ENCODE assay signal across 1 cellular context in the genomic region with DNA sequence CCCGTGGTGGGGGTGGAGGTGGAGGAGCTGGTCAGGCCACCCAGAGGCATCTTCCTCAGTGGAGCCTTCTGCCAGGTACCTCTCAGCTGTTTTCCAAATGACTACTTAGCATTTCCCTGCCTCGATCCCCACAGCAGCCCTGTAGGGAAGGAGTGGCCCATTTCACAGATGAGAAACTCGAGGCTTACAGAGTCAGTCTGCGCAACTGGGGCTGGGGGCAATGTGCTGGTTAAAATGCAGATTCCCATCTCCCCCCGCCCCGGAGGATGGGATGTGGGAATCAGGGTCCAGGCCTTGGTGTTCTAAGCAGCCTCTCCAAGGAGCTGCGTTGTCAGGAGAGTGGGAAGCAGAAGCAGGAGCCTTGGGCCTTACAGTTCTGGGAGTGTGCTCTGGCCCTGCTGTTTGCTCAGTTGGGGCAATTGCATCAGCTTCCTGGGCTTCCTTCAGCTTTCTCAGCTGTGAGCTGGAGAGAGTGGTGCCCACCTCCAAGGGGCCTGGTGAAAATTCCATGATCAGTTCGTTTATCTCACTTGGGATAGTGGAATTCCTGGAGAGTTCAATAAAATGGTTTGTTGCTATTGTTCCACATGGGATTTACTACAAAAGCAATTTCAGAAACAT.
A peak's percentile ranks its signal among the peaks of the same experiment; 100 is the strongest.
TF ChIP-seq lines count a peak whose summit lies in the region.

No MANE protein-coding gene starts in this region.

TF ChIP-seq in K562, 482 proteins besides CTCF, POLR2A, EP300 and RAD21 (continued from another document):
- TF ChIP-seq, protein P1, sequence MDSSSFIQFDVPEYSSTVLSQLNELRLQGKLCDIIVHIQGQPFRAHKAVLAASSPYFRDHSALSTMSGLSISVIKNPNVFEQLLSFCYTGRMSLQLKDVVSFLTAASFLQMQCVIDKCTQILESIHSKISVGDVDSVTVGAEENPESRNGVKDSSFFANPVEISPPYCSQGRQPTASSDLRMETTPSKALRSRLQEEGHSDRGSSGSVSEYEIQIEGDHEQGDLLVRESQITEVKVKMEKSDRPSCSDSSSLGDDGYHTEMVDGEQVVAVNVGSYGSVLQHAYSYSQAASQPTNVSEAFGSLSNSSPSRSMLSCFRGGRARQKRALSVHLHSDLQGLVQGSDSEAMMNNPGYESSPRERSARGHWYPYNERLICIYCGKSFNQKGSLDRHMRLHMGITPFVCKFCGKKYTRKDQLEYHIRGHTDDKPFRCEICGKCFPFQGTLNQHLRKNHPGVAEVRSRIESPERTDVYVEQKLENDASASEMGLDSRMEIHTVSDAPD (CRISPR knock-in tag; IDR thresholded peaks at IDR 0.05): no peak
- no peak for TF ChIP-seq FOS (IDR thresholded peaks at IDR 0.05; ENCODE audit: extremely low read depth, insufficient read length)
- TF ChIP-seq HDAC2 (IDR thresholded peaks at IDR 0.05): peak; percentile 36; the same call in 1 of the 2 replicates
- TF ChIP-seq KDM1A (IDR thresholded peaks at IDR 0.05): peak in 1 of 2 experiments; percentile 43; a peak in 1 of 4 replicates
- TF ChIP-seq FOXK2 (conservative IDR thresholded peaks at IDR 0.05 in 1 of 2, IDR thresholded peaks at IDR 0.05 in 1 of 2; ENCODE audit: low read depth in 2 of 2): no peak
- 0 out of 2 replicates have a peak, but pooled peaks have one; percentile 23 for TF ChIP-seq CEBPG (CRISPR knock-in tag; IDR thresholded peaks at IDR 0.05)
- TF ChIP-seq CEBPG (tag; conservative IDR thresholded peaks at IDR 0.05 in 1 of 2, IDR thresholded peaks at IDR 0.05 in 1 of 2): peak; percentile 33 to 77; a peak in 3 of 4 replicates
- TF ChIP-seq, protein P2, sequence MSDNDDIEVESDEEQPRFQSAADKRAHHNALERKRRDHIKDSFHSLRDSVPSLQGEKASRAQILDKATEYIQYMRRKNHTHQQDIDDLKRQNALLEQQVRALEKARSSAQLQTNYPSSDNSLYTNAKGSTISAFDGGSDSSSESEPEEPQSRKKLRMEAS (CRISPR knock-in tag; IDR thresholded peaks at IDR 0.05): no peak
- TF ChIP-seq, protein P3, sequence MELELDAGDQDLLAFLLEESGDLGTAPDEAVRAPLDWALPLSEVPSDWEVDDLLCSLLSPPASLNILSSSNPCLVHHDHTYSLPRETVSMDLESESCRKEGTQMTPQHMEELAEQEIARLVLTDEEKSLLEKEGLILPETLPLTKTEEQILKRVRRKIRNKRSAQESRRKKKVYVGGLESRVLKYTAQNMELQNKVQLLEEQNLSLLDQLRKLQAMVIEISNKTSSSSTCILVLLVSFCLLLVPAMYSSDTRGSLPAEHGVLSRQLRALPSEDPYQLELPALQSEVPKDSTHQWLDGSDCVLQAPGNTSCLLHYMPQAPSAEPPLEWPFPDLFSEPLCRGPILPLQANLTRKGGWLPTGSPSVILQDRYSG (tag; conservative IDR thresholded peaks at IDR 0.05; ENCODE audit: low read depth): no peak
- peak; percentile 70 for TF ChIP-seq BCOR (IDR thresholded peaks at IDR 0.05)
- TF ChIP-seq RFX7 (CRISPR knock-in tag; IDR thresholded peaks at IDR 0.05): no peak
- no peak for TF ChIP-seq TCF3 (CRISPR knock-in tag; IDR thresholded peaks at IDR 0.05)
- TF ChIP-seq TARDBP (IDR thresholded peaks at IDR 0.05): no peak
- no peak for TF ChIP-seq GABPA (tag; conservative IDR thresholded peaks at IDR 0.05; ENCODE audit: low read depth)
- 0 out of 2 replicates have a peak, but pooled peaks have one; percentile 9 for TF ChIP-seq L3MBTL2 (IDR thresholded peaks at IDR 0.05)
- no peak for TF ChIP-seq POLR3A (IDR thresholded peaks at IDR 0.05; ENCODE audit: borderline replicate concordance, extremely low read depth, insufficient read depth, insufficient read length)
- no peak for TF ChIP-seq KLF16 (IDR thresholded peaks at IDR 0.05)
- no peak for TF ChIP-seq ATF7 (IDR thresholded peaks at IDR 0.05)
- TF ChIP-seq, protein P4, sequence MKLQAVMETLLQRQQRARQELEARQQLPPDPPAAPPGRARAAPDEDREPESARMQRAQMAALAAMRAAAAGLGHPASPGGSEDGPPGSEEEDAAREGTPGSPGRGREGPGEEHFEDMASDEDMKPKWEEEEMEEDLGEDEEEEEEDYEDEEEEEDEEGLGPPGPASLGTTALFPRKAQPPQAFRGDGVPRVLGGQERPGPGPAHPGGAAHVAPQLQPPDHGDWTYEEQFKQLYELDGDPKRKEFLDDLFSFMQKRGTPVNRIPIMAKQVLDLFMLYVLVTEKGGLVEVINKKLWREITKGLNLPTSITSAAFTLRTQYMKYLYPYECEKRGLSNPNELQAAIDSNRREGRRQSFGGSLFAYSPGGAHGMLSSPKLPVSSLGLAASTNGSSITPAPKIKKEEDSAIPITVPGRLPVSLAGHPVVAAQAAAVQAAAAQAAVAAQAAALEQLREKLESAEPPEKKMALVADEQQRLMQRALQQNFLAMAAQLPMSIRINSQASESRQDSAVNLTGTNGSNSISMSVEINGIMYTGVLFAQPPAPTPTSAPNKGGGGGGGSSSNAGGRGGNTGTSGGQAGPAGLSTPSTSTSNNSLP (IDR thresholded peaks at IDR 0.05; ENCODE audit: borderline replicate concordance, low read depth, low read length): no peak
- no peak for TF ChIP-seq MTA1 (IDR thresholded peaks at IDR 0.05; ENCODE audit: borderline replicate concordance)
- TF ChIP-seq ZBTB1 (CRISPR knock-in tag; IDR thresholded peaks at IDR 0.05; ENCODE audit: borderline replicate concordance, low read depth): no peak
- peak; percentile 71 for TF ChIP-seq RBM25 (IDR thresholded peaks at IDR 0.05; ENCODE audit: low read depth, low read length, severe bottlenecking)
- no peak for TF ChIP-seq FOXJ3 (CRISPR knock-in tag; IDR thresholded peaks at IDR 0.05)
- TF ChIP-seq ZNF134 (CRISPR knock-in tag; conservative IDR thresholded peaks at IDR 0.05): no peak
- TF ChIP-seq, protein P5, sequence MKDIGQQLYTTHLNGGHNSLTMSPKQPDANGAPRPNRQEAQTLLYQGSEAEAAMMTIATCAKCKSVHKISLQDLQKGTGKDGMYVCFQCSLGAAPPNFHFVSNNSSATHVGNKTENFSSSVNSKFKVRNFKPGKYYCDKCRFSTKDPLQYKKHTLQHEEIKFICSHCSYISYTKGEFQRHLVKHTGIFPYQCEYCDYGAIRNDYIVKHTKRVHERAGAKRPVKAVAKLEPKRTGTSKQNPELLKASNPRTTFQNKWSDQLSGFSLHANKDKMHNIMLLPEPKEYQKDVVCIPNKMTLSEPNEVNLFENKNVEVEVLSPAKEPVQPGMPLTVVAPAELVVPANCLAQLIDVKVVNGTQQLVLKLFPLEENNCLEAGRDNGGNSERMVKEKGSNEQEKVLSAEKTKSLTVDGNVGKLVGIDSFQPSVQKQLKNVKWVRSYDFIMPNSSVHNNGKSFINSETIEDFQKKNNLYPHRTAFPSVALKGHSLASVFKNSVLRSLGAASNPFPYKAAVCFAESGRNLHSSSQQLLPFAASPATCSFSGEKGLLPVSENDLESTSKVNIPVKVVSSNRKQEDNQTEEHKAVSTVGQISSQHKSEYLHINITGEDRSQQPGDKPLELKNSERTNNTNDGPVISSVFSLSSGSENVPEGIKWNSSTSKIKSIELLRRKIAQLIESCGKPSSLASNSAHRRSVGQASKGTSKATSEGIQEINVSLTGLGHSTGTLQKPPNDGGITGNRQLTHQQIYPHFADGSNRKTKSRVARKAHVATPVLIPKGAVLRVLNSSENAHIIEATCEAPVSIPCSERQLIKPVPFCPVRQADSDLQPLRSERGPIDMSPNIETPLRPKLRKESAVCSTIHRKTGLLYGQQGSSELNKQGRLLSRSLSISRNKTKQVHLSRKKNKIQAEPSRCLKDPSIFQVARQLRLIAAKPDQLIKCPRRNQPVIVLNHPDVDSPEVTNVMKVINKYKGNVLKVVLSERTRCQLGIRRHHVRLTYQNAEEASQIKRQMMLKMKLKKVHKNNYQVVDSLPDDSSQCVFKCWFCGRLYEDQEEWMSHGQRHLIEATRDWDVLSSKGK (CRISPR knock-in tag; IDR thresholded peaks at IDR 0.05): no peak
- no peak for TF ChIP-seq BHLHE40 (IDR thresholded peaks at IDR 0.05; ENCODE audit: low read length)
- no peak for TF ChIP-seq CBX8 (IDR thresholded peaks at IDR 0.05; ENCODE audit: borderline replicate concordance, extremely low read depth, low read depth, low read length, poor library complexity, severe bottlenecking)
- TF ChIP-seq CBFA2T3 (IDR thresholded peaks at IDR 0.05): no peak
